Comparison of ENCODE assay signal across 8 cellular contexts in genomic region chr19:43779820-43780219, GRCh38. TPM values are rescaled to one million over a fixed set of nuclear protein-coding genes. Genes with fewer than 3 reads are reported as not detected.
A peak's percentile ranks its signal among the peaks of the same experiment; 100 is the strongest.
DNase-seq lines count a peak whose midpoint lies in the region; ATAC-seq and TF ChIP-seq lines count a peak whose summit lies in the region.

No MANE protein-coding gene starts in this region.

- CTCF ChIA-PET in CD8-positive, alpha-beta T cell (lab: Charles Lee): interaction anchor here (1.3 to 6.4 kb wide), 3 partner anchors 10 to 36 kb away, joined by 5 to 52 read pairs (median 30); no protein-coding TSS in a partner anchor
- CTCF ChIA-PET in activated CD4-positive, alpha-beta memory T cell treated with anti-CD3 and anti-CD28 coated beads, Interleukin-2, amount 10 ng/mL, durations not matched to agents 7 days and 5 days (lab: Charles Lee): interaction anchor here (0.6 to 8.6 kb wide), 7 partner anchors 13 to 344 kb away, joined by 3 to 124 read pairs (median 4); partner anchors contain the start of gene SMG9

- DNase-seq in CD8-positive, alpha-beta T cell: peak in 1 of 7 experiments; percentile 16
- DNase-seq in activated CD4-positive, alpha-beta memory T cell treated with anti-CD3 and anti-CD28 coated beads, Interleukin-2, amount 10 ng/mL, durations not matched to agents 7 days and 5 days: no peak
- no peak for DNase-seq in mesothelial cell of epicardium (ENCODE audit: low spot score in 2 of 2, unreplicated experiment in 2 of 2)
- no peak for DNase-seq in Ammon's horn (ENCODE audit: low spot score)
- no peak for DNase-seq in lower leg skin (ENCODE audit: low spot score in 2 of 2)

- peak overlapping the region; percentile 49 for H3K4me3 ChIP-seq in CD8-positive, alpha-beta T cell (ENCODE audit: low read depth, low read length)
- no peak overlapping the region for H3K4me3 ChIP-seq in lower leg skin (ENCODE audit: low read depth, poor library complexity, severe bottlenecking)

- no peak for TF ChIP-seq POLR2A in lower leg skin (IDR thresholded peaks at IDR 0.05)

- H3K27ac Mint-ChIP-seq in CD8-positive, alpha-beta T cell: peak overlapping the region; percentile 90
- H3K27ac Mint-ChIP-seq in IgD-negative memory B cell (peak overlapping the region; percentile 63 to 99 (median 96)), mesothelial cell of epicardium (peak overlapping the region; percentile 67)
- H3K27ac Mint-ChIP-seq in activated CD4-positive, alpha-beta memory T cell treated with anti-CD3 and anti-CD28 coated beads, Interleukin-2, amount 10 ng/mL, durations not matched to agents 7 days and 5 days: peak overlapping the region; percentile 92

- peak overlapping the region; percentile 84 for H3K4me3 Mint-ChIP-seq in CD8-positive, alpha-beta T cell
- peak overlapping the region; percentile 97 to 99 (median 98) for H3K4me3 Mint-ChIP-seq in IgD-negative memory B cell
- peak overlapping the region; percentile 72 for H3K4me3 Mint-ChIP-seq in activated CD4-positive, alpha-beta memory T cell treated with anti-CD3 and anti-CD28 coated beads, Interleukin-2, amount 10 ng/mL, durations not matched to agents 7 days and 5 days
- peak overlapping the region; percentile 41 for H3K4me3 Mint-ChIP-seq in mesothelial cell of epicardium

- no peaks in the 10 kb centered on the region for H3K27me3 ChIP-seq in CD8-positive, alpha-beta T cell (ENCODE audit: insufficient read depth, low read length)

- H3K4me1 Mint-ChIP-seq in CD8-positive, alpha-beta T cell (ENCODE audit: low read depth): peaks cover 80% of the 10 kb centered on the region
- H3K4me1 Mint-ChIP-seq in IgD-negative memory B cell (peaks cover 29 to 58% (median 54%) of the 10 kb centered on the region in 3 donors), mesothelial cell of epicardium (peaks cover 61% of the 10 kb centered on the region)
- peaks cover 85% of the 10 kb centered on the region for H3K4me1 Mint-ChIP-seq in activated CD4-positive, alpha-beta memory T cell treated with anti-CD3 and anti-CD28 coated beads, Interleukin-2, amount 10 ng/mL, durations not matched to agents 7 days and 5 days

- 35 to 50% methylated on average over 3 of the region's 3 CpGs for WGBS in lower leg skin, 2 donors

- no peaks in the 10 kb centered on the region for H3K9me3 ChIP-seq in CD8-positive, alpha-beta T cell (ENCODE audit: low read length)

- ATAC-seq in CD8-positive, alpha-beta T cell: no peak
- ATAC-seq in HG03571 (IDR thresholded peaks at IDR 0.05; ENCODE audit: unreplicated experiment) (no peak), GM19452 (IDR thresholded peaks at IDR 0.05; ENCODE audit: unreplicated experiment) (no peak)

- H3K27me3 Mint-ChIP-seq in CD8-positive, alpha-beta T cell (ENCODE audit: low read depth): peaks cover 2% of the 10 kb centered on the region
- H3K27me3 Mint-ChIP-seq in IgD-negative memory B cell (peaks cover 2% of the 10 kb centered on the region), mesothelial cell of epicardium (ENCODE audit: low read depth) (no peaks in the 10 kb centered on the region)
- no peaks in the 10 kb centered on the region for H3K27me3 Mint-ChIP-seq in activated CD4-positive, alpha-beta memory T cell treated with anti-CD3 and anti-CD28 coated beads, Interleukin-2, amount 10 ng/mL, durations not matched to agents 7 days and 5 days

- H3K36me3 ChIP-seq in CD8-positive, alpha-beta T cell (ENCODE audit: insufficient read depth, low read length): no peaks in the 10 kb centered on the region

- H3K27ac ChIP-seq in CD8-positive, alpha-beta T cell (ENCODE audit: low read depth, low read length): peak overlapping the region; percentile 29

- no peak for TF ChIP-seq CTCF in CD8-positive, alpha-beta T cell (IDR thresholded peaks at IDR 0.05)
- no peak for TF ChIP-seq CTCF in mesothelial cell of epicardium (IDR thresholded peaks at IDR 0.05; ENCODE audit: unreplicated experiment)
- no peak for TF ChIP-seq CTCF in lower leg skin (IDR thresholded peaks at IDR 0.05)

- H3K4me1 ChIP-seq in CD8-positive, alpha-beta T cell (ENCODE audit: insufficient read depth, low read length): peaks cover 61% of the 10 kb centered on the region

- H3K36me3 Mint-ChIP-seq in CD8-positive, alpha-beta T cell: peaks cover 3% of the 10 kb centered on the region
- peaks cover 6% of the 10 kb centered on the region for H3K36me3 Mint-ChIP-seq in IgD-negative memory B cell
- H3K36me3 Mint-ChIP-seq in activated CD4-positive, alpha-beta memory T cell treated with anti-CD3 and anti-CD28 coated beads, Interleukin-2, amount 10 ng/mL, durations not matched to agents 7 days and 5 days (ENCODE audit: low read depth): peaks cover 46% of the 10 kb centered on the region
- no peaks in the 10 kb centered on the region for H3K36me3 Mint-ChIP-seq in mesothelial cell of epicardium

- POLR2A ChIA-PET in CD8-positive, alpha-beta T cell (lab: Charles Lee): interaction anchor here (1.3 to 1.5 kb wide), 2 partner anchors 13 to 16 kb away, joined by 5 to 7 read pairs; no protein-coding TSS in a partner anchor
- POLR2A ChIA-PET in activated CD4-positive, alpha-beta memory T cell treated with anti-CD3 and anti-CD28 coated beads, Interleukin-2, amount 10 ng/mL, durations not matched to agents 7 days and 5 days (lab: Charles Lee): interaction anchor here (1.1 to 9.4 kb wide), 6 partner anchors 8 to 111 kb away, joined by 3 to 152 read pairs (median 12); partner anchors contain the start of genes PLAUR and SMG9

- no peaks in the 10 kb centered on the region for H3K9me3 Mint-ChIP-seq in CD8-positive, alpha-beta T cell
- H3K9me3 Mint-ChIP-seq in IgD-negative memory B cell (no peaks in the 10 kb centered on the region), mesothelial cell of epicardium (no peaks in the 10 kb centered on the region)
- no peaks in the 10 kb centered on the region for H3K9me3 Mint-ChIP-seq in activated CD4-positive, alpha-beta memory T cell treated with anti-CD3 and anti-CD28 coated beads, Interleukin-2, amount 10 ng/mL, durations not matched to agents 7 days and 5 days

- intact Hi-C loops in CD8-positive, alpha-beta T cell (cut with DNase I, micrococcal nuclease): loop anchor here in 1 of 2 experiments (1.0 to 10.0 kb wide), 2 partner anchors 15 to 315 kb away; partner anchors contain the start of gene LYPD3
- intact Hi-C loops in lower leg skin (cut with DNase I; ENCODE audit: low total_unique reads): loop anchor here (5.0 kb wide), 1 partner anchor 33 kb away; no protein-coding TSS in a partner anchor

RNA-seq across cellular contexts. Expression of gene KCNN4, which starts 1.0 kb away (rescaled TPM):
- total RNA-seq in CD8-positive, alpha-beta T cell: 10 to 100 TPM; 14.6 to 15.5 TPM
- polyA plus RNA-seq in IgD-negative memory B cell: 87.9 TPM
- total RNA-seq in activated CD4-positive, alpha-beta memory T cell treated with anti-CD3 and anti-CD28 coated beads, Interleukin-2, amount 10 ng/mL, durations not matched to agents 7 days and 5 days: 10 to 100 TPM; 71.7 to 72.3 TPM
- total RNA-seq in mesothelial cell of epicardium: 5.4 to 6.4 TPM (median 6.1 TPM) in 3 replicates
- 10 to 100 TPM; 19.9 to 69.5 (median 49.2) TPM for total RNA-seq in lower leg skin

RNA-seq across cellular contexts. Expression of gene LYPD5, which starts 22.4 kb away (rescaled TPM):
- total RNA-seq in CD8-positive, alpha-beta T cell: not detected
- polyA plus RNA-seq in IgD-negative memory B cell: not detected
- under 1 TPM; 0.70 to 0.71 TPM for total RNA-seq in activated CD4-positive, alpha-beta memory T cell treated with anti-CD3 and anti-CD28 coated beads, Interleukin-2, amount 10 ng/mL, durations not matched to agents 7 days and 5 days
- total RNA-seq in mesothelial cell of epicardium: 0.27 to 0.57 TPM (median 0.33 TPM) in 3 replicates
- 100 to 1,000 TPM in 2 of 4 donors, 10 to 100 TPM in 2; 93.8 to 231 (median 117) TPM for total RNA-seq in lower leg skin

RNA-seq across cellular contexts. Expression of gene SMG9, which starts 25.1 kb away (rescaled TPM):
- 10 to 100 TPM; 32.2 to 34.3 TPM for total RNA-seq in CD8-positive, alpha-beta T cell
- 15.6 TPM for polyA plus RNA-seq in IgD-negative memory B cell
- 10 to 100 TPM; 58.1 to 64.6 TPM for total RNA-seq in activated CD4-positive, alpha-beta memory T cell treated with anti-CD3 and anti-CD28 coated beads, Interleukin-2, amount 10 ng/mL, durations not matched to agents 7 days and 5 days
- total RNA-seq in mesothelial cell of epicardium (65.8 to 75.7 TPM (median 73.2 TPM) in 3 replicates), lower leg skin (10 to 100 TPM; 18.0 to 27.6 (median 23.5) TPM)

RNA-seq across cellular contexts. Expression of gene ZNF283, which starts 47.3 kb away (rescaled TPM):
- total RNA-seq in CD8-positive, alpha-beta T cell: 1 to 10 TPM; 1.3 to 1.4 TPM
- polyA plus RNA-seq in IgD-negative memory B cell: 2.6 TPM
- 1 to 10 TPM; 6.5 to 6.8 TPM for total RNA-seq in activated CD4-positive, alpha-beta memory T cell treated with anti-CD3 and anti-CD28 coated beads, Interleukin-2, amount 10 ng/mL, durations not matched to agents 7 days and 5 days
- total RNA-seq in mesothelial cell of epicardium: 19.1 to 20.8 TPM (median 20.4 TPM) in 3 replicates
- total RNA-seq in lower leg skin: 1 to 10 TPM; 4.3 to 9.6 (median 6.3) TPM

Comparison
In these comparisons a context has a peak if more than half of its experiments do, and no peak if none do; other contexts are left out.
1. H3K4me3 Mint-ChIP-seq: peak in every context shown above with its lines; median percentile 98 in IgD-negative memory B cell; 84 in CD8-positive, alpha-beta T cell; 72 in activated CD4-positive, alpha-beta memory T cell treated with anti-CD3 and anti-CD28 coated beads, Interleukin-2, amount 10 ng/mL, durations not matched to agents 7 days and 5 days; 41 in mesothelial cell of epicardium.
2. RNA of gene LYPD5, which starts 22.4 kb away (total RNA-seq): 93.8 to 231 TPM in lower leg skin; 0.70 to 0.71 TPM in activated CD4-positive, alpha-beta memory T cell treated with anti-CD3 and anti-CD28 coated beads, Interleukin-2, amount 10 ng/mL, durations not matched to agents 7 days and 5 days, 0.27 to 0.57 TPM in mesothelial cell of epicardium and not detected in CD8-positive, alpha-beta T cell; every median in the first group is over 10 times any median in the second.
3. Peak in every context shown above with its lines, with median percentiles within 50 percentile points of each other: H3K27ac Mint-ChIP-seq.